ENCODE assay signal across 11 cellular contexts in genomic region chrX:24513416-24513815, GRCh38.
DNase-seq lines count a peak whose midpoint lies in the region; ATAC-seq, FAIRE-seq and TF ChIP-seq lines count a peak whose summit lies in the region.
"Had no signal": no experiment of that assay in that cellular context is flagged by ENCODE, and none has a peak within 500 bp of the region (broad histone marks: within the 10 kb centered on the region; RNA-seq: fewer than 3 reads in every experiment).

No MANE protein-coding gene starts in this region.

- H3K27ac Mint-ChIP-seq in stimulated activated naive CD8-positive, alpha-beta T cell treated with anti-CD3 and anti-CD28 coated beads, Interleukin-15, amount 100 ng/mL, for 72 hours = no peak overlapping the region

- peak overlapping the region in 1 of 2 donors; percentile 8 for H3K4me3 Mint-ChIP-seq in stimulated activated naive CD8-positive, alpha-beta T cell treated with anti-CD3 and anti-CD28 coated beads, Interleukin-15, amount 100 ng/mL, for 72 hours

- FAIRE-seq in H54 (lab: Jason Lieb, UNC) = no peak
- FAIRE-seq: frontal cortex had no signal

- H3K9me3 Mint-ChIP-seq in stimulated activated naive CD8-positive, alpha-beta T cell treated with anti-CD3 and anti-CD28 coated beads, Interleukin-15, amount 100 ng/mL, for 72 hours = no peaks in the 10 kb centered on the region

- ATAC-seq in HG02588 (IDR thresholded peaks at IDR 0.05; ENCODE audit: unreplicated experiment) (peak; percentile 93), HG03460 (IDR thresholded peaks at IDR 0.05; ENCODE audit: unreplicated experiment) (peak; percentile 95)
- peak; percentile 100 for ATAC-seq in stimulated activated naive CD8-positive, alpha-beta T cell treated with anti-CD3 and anti-CD28 coated beads, Interleukin-15, amount 100 ng/mL, for 72 hours

- peaks cover 11% of the 10 kb centered on the region for H3K4me1 Mint-ChIP-seq in stimulated activated naive CD8-positive, alpha-beta T cell treated with anti-CD3 and anti-CD28 coated beads, Interleukin-15, amount 100 ng/mL, for 72 hours

- H3K27me3 Mint-ChIP-seq in stimulated activated naive CD8-positive, alpha-beta T cell treated with anti-CD3 and anti-CD28 coated beads, Interleukin-15, amount 100 ng/mL, for 72 hours = no peaks in the 10 kb centered on the region

- no peak for TF ChIP-seq POLR2A in H54 (IDR thresholded peaks at IDR 0.05; ENCODE audit: low read depth, low read length)

- DNase-seq in stimulated activated CD4-positive, alpha-beta T cell treated with anti-CD3 and anti-CD28 coated beads, Interleukin-15, amount 100 ng/mL, for 24 hours = peak; percentile 47
- no peak for DNase-seq in stimulated activated CD4-positive, alpha-beta T cell treated with anti-CD3 and anti-CD28 coated beads, Interleukin-4, amount 100 ng/mL, for 4 hours
- peak; percentile 12 to 52 for DNase-seq in stimulated activated naive CD8-positive, alpha-beta T cell treated with anti-CD3 and anti-CD28 coated beads, Interleukin-15, amount 100 ng/mL, for 72 hours
- DNase-seq in H54 (ENCODE audit: insufficient read length, low spot score) (no peak), 8988T (no peak), NK-92 (lab: John Stamatoyannopoulos, UW; ENCODE audit: unreplicated experiment) (no peak)
- DNase-seq: Kasumi-1, WERI-Rb-1 had no signal

Comparison
In these comparisons a context has a peak if more than half of its experiments do, and no peak if none do; other contexts are left out.
1. DNase-seq: peak in stimulated activated CD4-positive, alpha-beta T cell treated with anti-CD3 and anti-CD28 coated beads, Interleukin-15, amount 100 ng/mL, for 24 hours (single experiment) and stimulated activated naive CD8-positive, alpha-beta T cell treated with anti-CD3 and anti-CD28 coated beads, Interleukin-15, amount 100 ng/mL, for 72 hours (2 of 2); none in stimulated activated CD4-positive, alpha-beta T cell treated with anti-CD3 and anti-CD28 coated beads, Interleukin-4, amount 100 ng/mL, for 4 hours (0 of 2), H54 (single experiment), 8988T (single experiment) and NK-92 (single experiment).
2. Peak in every context shown above with its lines, with median percentiles within 50 percentile points of each other: ATAC-seq.